Comparison of ENCODE assay signal across 8 cellular contexts in the genomic region with DNA sequence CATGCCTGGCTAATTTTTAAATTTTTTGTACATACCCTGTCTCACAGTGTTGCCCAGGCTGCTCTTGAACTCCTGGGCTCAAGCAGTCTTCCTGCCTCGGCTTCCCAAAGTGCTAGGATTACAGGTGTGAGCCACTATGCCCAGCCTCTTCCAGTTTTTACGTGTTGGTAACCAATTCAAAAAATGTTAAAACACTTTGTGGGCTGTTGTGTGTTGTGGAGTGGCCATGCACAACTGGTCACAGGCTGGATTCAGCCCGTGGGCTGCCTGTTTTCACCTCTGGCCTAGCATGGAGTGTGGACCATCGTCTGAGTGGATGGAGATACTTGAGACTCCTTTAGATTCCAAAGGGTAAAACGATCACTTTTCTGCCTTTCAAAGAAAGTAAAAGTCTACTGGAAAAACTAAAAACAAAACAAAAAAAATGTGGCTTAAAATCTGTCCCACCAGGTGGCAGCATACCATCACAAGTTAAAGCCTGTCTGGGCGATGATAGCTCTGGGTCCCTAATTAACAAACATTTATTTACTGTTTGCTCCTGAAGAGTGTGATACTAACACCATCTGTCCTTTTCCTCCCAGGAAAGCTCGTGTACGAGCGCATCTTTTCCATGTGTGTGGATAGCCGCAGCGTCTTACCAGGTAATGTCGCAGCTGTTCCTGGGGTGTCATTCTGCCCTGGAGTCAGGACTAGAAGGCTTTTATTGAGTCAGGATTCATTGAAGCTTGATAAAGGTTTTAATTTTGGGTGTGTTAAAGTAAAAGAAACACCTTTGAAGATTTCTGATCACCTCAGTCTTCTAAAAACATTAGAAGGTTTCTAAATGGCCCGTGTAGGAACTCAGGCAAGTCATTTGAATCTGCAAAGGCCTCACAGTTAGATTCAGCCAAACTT. TPM values are rescaled to one million over a fixed set of nuclear protein-coding genes. Genes with fewer than 3 reads are reported as not detected.
DNase-seq lines count a peak whose midpoint lies in the region; ATAC-seq and TF ChIP-seq lines count a peak whose summit lies in the region.

No MANE protein-coding gene starts in this region.

- H3K4me3 ChIP-seq in epithelial cell of proximal tubule (ENCODE audit: low read depth, low read length) (no peak overlapping the region), neuronal stem cell (ENCODE audit: low read length in 2 of 2) (no peak overlapping the region)

- no peak overlapping the region for H4K8ac ChIP-seq in neuronal stem cell (ENCODE audit: low read depth, low read length)

- no peak overlapping the region for H3K23ac ChIP-seq in neuronal stem cell (ENCODE audit: low read depth, low read length, poor library complexity)

- peaks cover 2 to 58% of the 10 kb centered on the region in 2 donors for H3K36me3 ChIP-seq in neuronal stem cell (replicated peaks in 1 of 2; ENCODE audit: control insufficient read depth in 2 of 2, insufficient read depth in 2 of 2, low read length in 2 of 2)

- no peak overlapping the region for H4K91ac ChIP-seq in neuronal stem cell (ENCODE audit: low read depth, low read length, poor library complexity)

- H3K4ac ChIP-seq in neuronal stem cell (ENCODE audit: low read length), result no peak overlapping the region

- no peak overlapping the region for H3K14ac ChIP-seq in neuronal stem cell (ENCODE audit: low read length)

- H3K79me1 ChIP-seq in neuronal stem cell (ENCODE audit: low read depth, low read length), result no peaks in the 10 kb centered on the region

- no peak overlapping the region for H2BK12ac ChIP-seq in neuronal stem cell (ENCODE audit: low read length)

- no peak overlapping the region for H2BK120ac ChIP-seq in neuronal stem cell (ENCODE audit: low read depth, low read length)

- H3K4me2 ChIP-seq in neuronal stem cell (ENCODE audit: insufficient read depth, low read length, poor library complexity, severe bottlenecking), result no peak overlapping the region

- no peak overlapping the region for H2BK5ac ChIP-seq in neuronal stem cell (ENCODE audit: low read length)

- H3K18ac ChIP-seq in neuronal stem cell (ENCODE audit: low read length), result no peak overlapping the region

- no peaks in the 10 kb centered on the region for H3K27me3 ChIP-seq in neuronal stem cell (ENCODE audit: control insufficient read depth in 3 of 3, insufficient read depth in 3 of 3, low read depth in 1 of 3, low read length in 3 of 3)

- H2BK15ac ChIP-seq in neuronal stem cell (ENCODE audit: low read length), result no peak overlapping the region

- H3K4me1 ChIP-seq in neuronal stem cell (ENCODE audit: control insufficient read depth in 2 of 2, insufficient read depth in 1 of 2, low read depth in 1 of 2, low read length in 2 of 2), result peaks cover 0 to 2% of the 10 kb centered on the region in 2 donors

- no peak for ATAC-seq in GM18520 (IDR thresholded peaks at IDR 0.05; ENCODE audit: unreplicated experiment)

- TF ChIP-seq CTCF in epithelial cell of proximal tubule (conservative IDR thresholded peaks at IDR 0.05; ENCODE audit: low read depth, low read length), result peak; percentile 72

- peaks cover 0 to 8% of the 10 kb centered on the region in 2 donors for H3K9me3 ChIP-seq in neuronal stem cell (replicated peaks in 1 of 2; ENCODE audit: control insufficient read depth in 2 of 2, insufficient read depth in 1 of 2, low read depth in 1 of 2, low read length in 2 of 2)

- peak overlapping the region; percentile 43 for H2AFZ ChIP-seq in neuronal stem cell (ENCODE audit: low read length)

- no CpG with 5 or more reads among the region's 13 CpGs for WGBS in neuronal stem cell (ENCODE audit: extremely low coverage in 2 of 2, insufficient read length in 2 of 2, insufficient replicate concordance in 1 of 2), 2 donors

- DNase-seq in SIG-M5 treated with dmso at 0.1 percent for 504 hours (lab: John Stamatoyannopoulos, UW; ENCODE audit: unreplicated experiment), result peak; percentile 11
- DNase-seq in SIG-M5 (lab: John Stamatoyannopoulos, UW), result no peak
- peak; percentile 10 for DNase-seq in LHCN-M2 (ENCODE audit: low read depth)
- peak; percentile 19 for DNase-seq in T-helper 9 cell
- DNase-seq in epithelial cell of proximal tubule (ENCODE audit: low read depth), result no peak
- peak; percentile 32 for DNase-seq in neuronal stem cell (ENCODE audit: low spot score)
- DNase-seq in OCI-M2 (lab: John Stamatoyannopoulos, UW; ENCODE audit: unreplicated experiment), result no peak

- no peak overlapping the region for H3K9ac ChIP-seq in neuronal stem cell (ENCODE audit: low read depth, low read length, poor library complexity)

- no peak overlapping the region for H2AK5ac ChIP-seq in neuronal stem cell (ENCODE audit: low read depth, low read length)

- no peak overlapping the region for H3K27ac ChIP-seq in neuronal stem cell (replicated peaks; ENCODE audit: low read length)

RNA-seq across cellular contexts. Expression of gene VPS35L, which starts 45.8 kb away (rescaled TPM):
- 36.4 and 41.8 TPM in 2 replicates for total RNA-seq in LHCN-M2 (2014; rRNA removed)
- 52.2 TPM for polyA plus RNA-seq in LHCN-M2 (2012)
- 36.9 and 43.0 TPM in 2 replicates for total RNA-seq in epithelial cell of proximal tubule
- polyA plus RNA-seq in neuronal stem cell (2013, experiment 1 of 2), result 32.2 TPM
- 36.3 TPM for polyA plus RNA-seq in neuronal stem cell (2013, experiment 2 of 2)

Comparison
In these comparisons a context has a peak if more than half of its experiments do, and no peak if none do; other contexts are left out.
1. DNase-seq: peak in SIG-M5 treated with dmso at 0.1 percent for 504 hours (single experiment), LHCN-M2 (single experiment), T-helper 9 cell (single experiment) and neuronal stem cell (single experiment); none in SIG-M5 (single experiment), epithelial cell of proximal tubule (single experiment) and OCI-M2 (single experiment).